Comparison of ENCODE assay signal across 8 cellular contexts in genomic region chr19:18274303-18274775, GRCh38. TPM values are rescaled to one million over a fixed set of nuclear protein-coding genes. Genes with fewer than 3 reads are reported as not detected.
DNase-seq lines count a peak whose midpoint lies in the region; ATAC-seq, FAIRE-seq and TF ChIP-seq lines count a peak whose summit lies in the region.

Gene IQCN, minus strand, starts transcription at chr19:18274452. Its CDS starts 4,974 bp downstream, at chr19:18269478.

- H3K36me3 Mint-ChIP-seq in T-helper 2 cell treated with Interferon-gamma antibody and Interleukin-4, amounts not matched to agents 5 μg/mL and 100 μg/mL, for 36 hours (ENCODE audit: low read depth), result peaks cover 40% of the 10 kb centered on the region
- H3K36me3 Mint-ChIP-seq in astrocyte (ENCODE audit: low read depth, unreplicated experiment), result peaks cover 11% of the 10 kb centered on the region

- intact Hi-C loops in testis (cut with DNase I; ENCODE audit: low total_unique reads), result no loop called here

- TF ChIP-seq POLR2A in testis (IDR thresholded peaks at IDR 0.05), result no peak

- WGBS in testis, 2 donors, result 75 to 87% methylated on average over 8 of the region's 8 CpGs

- no peaks in the 10 kb centered on the region for H3K9me3 Mint-ChIP-seq in T-helper 2 cell treated with Interferon-gamma antibody and Interleukin-4, amounts not matched to agents 5 μg/mL and 100 μg/mL, for 36 hours
- no peaks in the 10 kb centered on the region for H3K9me3 Mint-ChIP-seq in astrocyte (ENCODE audit: unreplicated experiment)

- FAIRE-seq in astrocyte (lab: Jason Lieb, UNC), result no peak

- H3K4me3 ChIP-seq in astrocyte (ENCODE audit: insufficient read depth, low read depth, low read length), result no peak within 1 kb of the TSS
- H3K4me3 ChIP-seq in testis, result no peak within 1 kb of the TSS

- DNase-seq in T-helper 2 cell (peak in 3 of 5 experiments; percentile 39 to 43 (median 41)), astrocyte (ENCODE audit: low read depth) (no peak), left lobe of liver (ENCODE audit: low spot score) (peak; percentile 91), testis (no peak), RPMI8226 (no peak)
- DNase-seq in T-helper 2 cell treated with Interferon-gamma antibody and Interleukin-4, amounts not matched to agents 5 μg/mL and 100 μg/mL, for 36 hours (ENCODE audit: low spot score), result no peak

- H3K4me2 ChIP-seq in astrocyte (ENCODE audit: low read length), result peak within 1 kb of the TSS; percentile 71

- H3K4me1 ChIP-seq in astrocyte (ENCODE audit: insufficient read depth, low read length), result peaks cover 35% of the 10 kb centered on the region
- peaks cover 27% of the 10 kb centered on the region for H3K4me1 ChIP-seq in testis

- peaks cover 39% of the 10 kb centered on the region for H3K79me2 ChIP-seq in astrocyte (ENCODE audit: insufficient read depth, low read length)

- TF ChIP-seq CTCF in astrocyte (IDR thresholded peaks at IDR 0.05; ENCODE audit: insufficient read depth, low read depth, low read length) (no peak), testis (IDR thresholded peaks at IDR 0.05) (no peak)

- H3K4me3 Mint-ChIP-seq in T-helper 2 cell treated with Interferon-gamma antibody and Interleukin-4, amounts not matched to agents 5 μg/mL and 100 μg/mL, for 36 hours, result no peak within 1 kb of the TSS
- no peak within 1 kb of the TSS for H3K4me3 Mint-ChIP-seq in astrocyte (ENCODE audit: unreplicated experiment)

- peaks cover 4% of the 10 kb centered on the region for H3K36me3 ChIP-seq in astrocyte (ENCODE audit: insufficient read depth, low read length)
- no peaks in the 10 kb centered on the region for H3K36me3 ChIP-seq in testis (ENCODE audit: low read depth, missing control alignments)

- H3K27ac Mint-ChIP-seq in T-helper 2 cell treated with Interferon-gamma antibody and Interleukin-4, amounts not matched to agents 5 μg/mL and 100 μg/mL, for 36 hours, result no peak within 1 kb of the TSS
- peak within 1 kb of the TSS; percentile 53 for H3K27ac Mint-ChIP-seq in astrocyte (ENCODE audit: unreplicated experiment)

- peaks cover 16% of the 10 kb centered on the region for H3K4me1 Mint-ChIP-seq in T-helper 2 cell treated with Interferon-gamma antibody and Interleukin-4, amounts not matched to agents 5 μg/mL and 100 μg/mL, for 36 hours (ENCODE audit: low read depth)
- H3K4me1 Mint-ChIP-seq in astrocyte (ENCODE audit: low read depth, unreplicated experiment), result peaks cover 8% of the 10 kb centered on the region

- no peaks in the 10 kb centered on the region for H3K27me3 Mint-ChIP-seq in T-helper 2 cell treated with Interferon-gamma antibody and Interleukin-4, amounts not matched to agents 5 μg/mL and 100 μg/mL, for 36 hours (ENCODE audit: low read depth)
- no peaks in the 10 kb centered on the region for H3K27me3 Mint-ChIP-seq in astrocyte (ENCODE audit: low read depth, unreplicated experiment)

- H3K9ac ChIP-seq in astrocyte (ENCODE audit: low read length), result peak within 1 kb of the TSS; percentile 53

- peak; percentile 78 for ATAC-seq in left lobe of liver
- ATAC-seq in GM21619 (IDR thresholded peaks at IDR 0.05; ENCODE audit: unreplicated experiment), result no peak
- ATAC-seq in GM21360 (IDR thresholded peaks at IDR 0.05; ENCODE audit: unreplicated experiment), result no peak

- H3K9me3 ChIP-seq in astrocyte (ENCODE audit: insufficient read depth, low read depth, low read length), result no peaks in the 10 kb centered on the region
- H3K9me3 ChIP-seq in testis, result no peaks in the 10 kb centered on the region

- H3K27ac ChIP-seq in astrocyte (ENCODE audit: low read depth, low read length) (peak within 1 kb of the TSS; percentile 41), testis (peak within 1 kb of the TSS; percentile 70 to 71)

- no peak within 1 kb of the TSS for H2AFZ ChIP-seq in astrocyte (ENCODE audit: low read depth, low read length)

- peaks cover 56% of the 10 kb centered on the region for H4K20me1 ChIP-seq in astrocyte (ENCODE audit: insufficient read depth, low read length)

- H3K27me3 ChIP-seq in astrocyte (ENCODE audit: insufficient read depth, low read length), result no peaks in the 10 kb centered on the region
- H3K27me3 ChIP-seq in testis, result no peaks in the 10 kb centered on the region

RNA-seq across cellular contexts. Expression of gene IQCN, which starts in this region (rescaled TPM):
- total RNA-seq in astrocyte (1.3 and 1.7 TPM in 2 replicates), left lobe of liver (2.8 TPM), testis (10 to 100 TPM; 30.1 to 62.3 TPM)
- polyA plus RNA-seq in testis (ENCODE audit: insufficient read depth, low read depth, low replicate concordance), result 88.1 TPM

Comparison
In these comparisons a context has a peak if more than half of its experiments do, and no peak if none do; other contexts are left out.
1. DNase-seq: peak in T-helper 2 cell (3 of 5) and left lobe of liver (single experiment); none in T-helper 2 cell treated with Interferon-gamma antibody and Interleukin-4, amounts not matched to agents 5 μg/mL and 100 μg/mL, for 36 hours (single experiment), astrocyte (single experiment), testis (single experiment) and RPMI8226 (single experiment).